8 cellular contexts compared by ENCODE assay signal in genomic region chr18:657998-658946, GRCh38. TPM values are rescaled to one million over a fixed set of nuclear protein-coding genes. Genes with fewer than 3 reads are reported as not detected.
DNase-seq lines count a peak whose midpoint lies in the region; ATAC-seq and TF ChIP-seq lines count a peak whose summit lies in the region.

No MANE protein-coding gene starts in this region.

- H3K9me3 Mint-ChIP-seq in Calu3 (ENCODE audit: low read depth, unreplicated experiment): peaks cover 3% of the 10 kb centered on the region
- H3K9me3 Mint-ChIP-seq in activated CD8-positive, alpha-beta T cell treated with anti-CD3 and anti-CD28 coated beads for 36 hours: peaks cover 7% of the 10 kb centered on the region

- peaks cover 9% of the 10 kb centered on the region for H3K9me3 ChIP-seq in mesodermal cell (ENCODE audit: control insufficient read depth, low read length)

- peak overlapping the region; percentile 17 for H3K27ac Mint-ChIP-seq in Calu3 (ENCODE audit: unreplicated experiment)
- peak overlapping the region; percentile 94 for H3K27ac Mint-ChIP-seq in activated CD8-positive, alpha-beta T cell treated with anti-CD3 and anti-CD28 coated beads for 36 hours

- H3K4me3 Mint-ChIP-seq in Calu3 (ENCODE audit: low read depth, unreplicated experiment): peak overlapping the region; percentile 78
- H3K4me3 Mint-ChIP-seq in activated CD8-positive, alpha-beta T cell treated with anti-CD3 and anti-CD28 coated beads for 36 hours: peak overlapping the region; percentile 94

- peaks cover 42% of the 10 kb centered on the region for H3K36me3 Mint-ChIP-seq in Calu3 (ENCODE audit: insufficient read depth, unreplicated experiment)
- peaks cover 45% of the 10 kb centered on the region for H3K36me3 Mint-ChIP-seq in activated CD8-positive, alpha-beta T cell treated with anti-CD3 and anti-CD28 coated beads for 36 hours (ENCODE audit: low read depth)

- H3K4me1 ChIP-seq in mesodermal cell (ENCODE audit: control insufficient read depth, insufficient read depth, low read length, poor library complexity, severe bottlenecking): no peaks in the 10 kb centered on the region

- 1 to 5% methylated on average over 57 to 58 of the region's 72 CpGs for WGBS in mesodermal cell (ENCODE audit: insufficient coverage in 2 of 2), 2 experiments

- POLR2A ChIA-PET in activated CD8-positive, alpha-beta T cell treated with anti-CD3 and anti-CD28 coated beads for 36 hours (lab: Charles Lee): interaction anchor here (0.6 to 4.7 kb wide), 28 partner anchors 8 to 502 kb away, joined by 3 to 41 read pairs (median 4); partner anchors contain the start of genes ENOSF1 and YES1

- BruUV-seq in Calu3 (replicated peaks; lab: Mats Ljungman, UMichigan): TSS peak; percentile 23

- peaks cover 9% of the 10 kb centered on the region for H3K4me1 Mint-ChIP-seq in Calu3 (ENCODE audit: low read depth, unreplicated experiment)
- peaks cover 20% of the 10 kb centered on the region for H3K4me1 Mint-ChIP-seq in activated CD8-positive, alpha-beta T cell treated with anti-CD3 and anti-CD28 coated beads for 36 hours (ENCODE audit: low read depth)

- intact Hi-C loops in Calu3 (cut with micrococcal nuclease; ENCODE audit: unreplicated experiment): no loop called here
- intact Hi-C loops in activated CD8-positive, alpha-beta T cell treated with anti-CD3 and anti-CD28 coated beads for 36 hours (cut with micrococcal nuclease): no loop called here

- H3K27ac ChIP-seq in mesodermal cell (ENCODE audit: low read depth, low read length, severe bottlenecking): peak overlapping the region; percentile 87

- peak; percentile 44 for ATAC-seq in GM19468 (IDR thresholded peaks at IDR 0.05; ENCODE audit: extremely low read depth, unreplicated experiment)
- peak; percentile 68 for ATAC-seq in activated CD8-positive, alpha-beta T cell treated with anti-CD3 and anti-CD28 coated beads for 36 hours

- peak overlapping the region; percentile 85 for H3K4me3 ChIP-seq in mesodermal cell (ENCODE audit: extremely low read depth, insufficient read depth, low read length, poor library complexity, severe bottlenecking)

- no peaks in the 10 kb centered on the region for H3K27me3 Mint-ChIP-seq in Calu3 (ENCODE audit: unreplicated experiment)
- peaks cover 24% of the 10 kb centered on the region for H3K27me3 Mint-ChIP-seq in activated CD8-positive, alpha-beta T cell treated with anti-CD3 and anti-CD28 coated beads for 36 hours

- DNase-seq in Calu3: peak; percentile 91
- peak; percentile 86 for DNase-seq in HK-2 (ENCODE audit: unreplicated experiment)
- peak; percentile 95 for DNase-seq in NCI-H748 treated with DMSO at 0.1 percent for 48 hours (lab: John Stamatoyannopoulos, UW)
- DNase-seq in activated CD8-positive, alpha-beta T cell treated with anti-CD3 and anti-CD28 coated beads for 36 hours: peak; percentile 85
- peak; percentile 89 for DNase-seq in epidermal melanocyte (ENCODE audit: insufficient read length, low spot score)
- peak; percentile 50 for DNase-seq in stimulated activated CD8-positive, alpha-beta memory T cell treated with anti-CD3 and anti-CD28 coated beads, Interleukin-4, amount 100 ng/mL, for 24 hours (ENCODE audit: low read depth)

- CTCF ChIA-PET in Calu3 (lab: Charles Lee): interaction anchor here (0.6 to 1.6 kb wide), 8 partner anchors 11 to 599 kb away, joined by 3 to 5 read pairs (median 4); partner anchors contain the start of gene ENOSF1
- CTCF ChIA-PET in activated CD8-positive, alpha-beta T cell treated with anti-CD3 and anti-CD28 coated beads for 36 hours (lab: Charles Lee): interaction anchor here (1.2 to 2.8 kb wide), 10 partner anchors 9 to 390 kb away, joined by 3 to 27 read pairs (median 4); partner anchors contain the start of genes ENOSF1 and THOC1

- H3K36me3 ChIP-seq in mesodermal cell (ENCODE audit: control insufficient read depth, insufficient read depth, low read length): peaks cover 40% of the 10 kb centered on the region

- TF ChIP-seq CTCF in Calu3 (IDR thresholded peaks at IDR 0.05; ENCODE audit: unreplicated experiment): no peak
- TF ChIP-seq CTCF in activated CD8-positive, alpha-beta T cell treated with anti-CD3 and anti-CD28 coated beads for 36 hours (IDR thresholded peaks at IDR 0.05): no peak

RNA-seq across cellular contexts. Expression of gene TYMS, which starts 0.8 kb away (rescaled TPM):
- total RNA-seq in Calu3 (2022): 71.8 and 84.1 TPM in 2 replicates
- 100 to 1,000 TPM; 324 to 329 TPM for total RNA-seq in activated CD8-positive, alpha-beta T cell treated with anti-CD3 and anti-CD28 coated beads for 36 hours
- polyA plus RNA-seq in mesodermal cell (2013, experiment 1 of 2): 211 TPM
- 205 TPM for polyA plus RNA-seq in mesodermal cell (2013, experiment 2 of 2)

RNA-seq across cellular contexts. Expression of gene ENOSF1, which starts 54.2 kb away (rescaled TPM):
- total RNA-seq in Calu3 (2022): 88.5 and 102 TPM in 2 replicates
- total RNA-seq in activated CD8-positive, alpha-beta T cell treated with anti-CD3 and anti-CD28 coated beads for 36 hours: 100 to 1,000 TPM; 113 to 114 TPM
- 20.5 TPM for polyA plus RNA-seq in mesodermal cell (2013, experiment 1 of 2)
- polyA plus RNA-seq in mesodermal cell (2013, experiment 2 of 2): 19.1 TPM

Comparison
In these comparisons a context has a peak if more than half of its experiments do, and no peak if none do; other contexts are left out.
1. Peak in every context shown above with its lines: DNase-seq, ATAC-seq, H3K4me3 ChIP-seq and H3K27ac ChIP-seq.